Comparison of ENCODE assay signal across 8 cellular contexts in genomic region chr17:12545877-12546513, GRCh38.
A peak's percentile ranks its signal among the peaks of the same experiment; 100 is the strongest.
DNase-seq lines count a peak whose midpoint lies in the region; ATAC-seq and TF ChIP-seq lines count a peak whose summit lies in the region.

No MANE protein-coding gene starts in this region.

- H3K79me2 ChIP-seq in MM.1S (ENCODE audit: low read length) = no peaks in the 10 kb centered on the region

- TF ChIP-seq CTCF in MM.1S (IDR thresholded peaks at IDR 0.05; ENCODE audit: low read length) (peak; percentile 43), activated B cell treated with CpG ODN at 0.5 μM for 24 hours (IDR thresholded peaks at IDR 0.05) (no peak), spleen (IDR thresholded peaks at IDR 0.05 in 8 of 11, conservative IDR thresholded peaks at IDR 0.05 in 3 of 11) (peak in 10 of 11 experiments; percentile 17 to 72 (median 52))

- H3K27me3 ChIP-seq in MM.1S (replicated peaks; ENCODE audit: insufficient read depth, low read length) (no peaks in the 10 kb centered on the region), right cardiac atrium (ENCODE audit: control insufficient read depth, insufficient read depth) (peaks cover 3% of the 10 kb centered on the region), spleen (replicated peaks in 1 of 7) (no peaks in the 10 kb centered on the region)

- no peak overlapping the region for H3K4me2 ChIP-seq in MM.1S (ENCODE audit: low read depth, low read length)

- H3K4me1 Mint-ChIP-seq in activated B cell treated with CpG ODN at 0.5 μM for 24 hours = peaks cover 2% of the 10 kb centered on the region
- H3K4me1 Mint-ChIP-seq in activated T-cell treated with anti-CD3 and anti-CD28 coated beads, Interleukin-2, amount 50 U/mL, for 24 hours (ENCODE audit: low read depth) = no peaks in the 10 kb centered on the region
- H3K4me1 Mint-ChIP-seq in T-cell = no peaks in the 10 kb centered on the region

- H3K27me3 Mint-ChIP-seq in activated B cell treated with CpG ODN at 0.5 μM for 24 hours (no peaks in the 10 kb centered on the region), T-cell (peaks cover 0 to 2% of the 10 kb centered on the region in 2 donors)
- no peaks in the 10 kb centered on the region for H3K27me3 Mint-ChIP-seq in activated T-cell treated with anti-CD3 and anti-CD28 coated beads, Interleukin-2, amount 50 U/mL, for 24 hours

- H3K4me1 ChIP-seq in MM.1S (ENCODE audit: low read length) (no peaks in the 10 kb centered on the region), right cardiac atrium (ENCODE audit: control insufficient read depth, insufficient read depth, low read length) (no peaks in the 10 kb centered on the region), spleen (no peaks in the 10 kb centered on the region)

- H3K27ac ChIP-seq in MM.1S (ENCODE audit: low read length) (no peak overlapping the region), right cardiac atrium (ENCODE audit: low read length) (no peak overlapping the region), spleen (no peak overlapping the region)

- H3K36me3 ChIP-seq in MM.1S (replicated peaks; ENCODE audit: insufficient read depth, low read length) = no peaks in the 10 kb centered on the region
- H3K36me3 ChIP-seq in spleen = no peaks in the 10 kb centered on the region

- no peak overlapping the region for H3K9ac ChIP-seq in MM.1S (ENCODE audit: low read length)

- DNase-seq in ELF-1 (ENCODE audit: low read depth, low spot score) = peak; percentile 65
- peak; percentile 8 for DNase-seq in MM.1S
- no peak for DNase-seq in activated B cell treated with CpG ODN at 0.5 μM for 24 hours
- DNase-seq in right cardiac atrium = no peak
- DNase-seq in spleen = no peak
- DNase-seq in activated T-cell treated with anti-CD3 and anti-CD28 coated beads, Interleukin-2, amount 50 U/mL, for 24 hours = no peak
- no peak for DNase-seq in T-cell

- H2AFZ ChIP-seq in MM.1S (ENCODE audit: low read length) = no peak overlapping the region

- ATAC-seq in GM21515 (IDR thresholded peaks at IDR 0.05; ENCODE audit: unreplicated experiment) (peak; percentile 59), activated B cell treated with CpG ODN at 0.5 μM for 24 hours (ENCODE audit: low read depth) (peak; percentile 78), right cardiac atrium (peak; percentile 81 to 82), T-cell (replicated peaks in 1 of 4) (no peak)

- CTCF ChIA-PET in activated B cell treated with CpG ODN at 0.5 μM for 24 hours (lab: Charles Lee) (interaction anchor here (0.7 to 3.0 kb wide), 19 partner anchors 8 to 473 kb away, joined by 3 to 14 read pairs (median 6); partner anchors contain the start of genes ELAC2 and MYOCD), T-cell (lab: Charles Lee) (interaction anchor here in 1 of 2 donors (0.7 kb wide), 1 partner anchor 13 kb away, joined by 3 read pairs; no protein-coding TSS in a partner anchor)

- H3K9me2 ChIP-seq in MM.1S (replicated peaks; ENCODE audit: insufficient read depth, low read length) = no peaks in the 10 kb centered on the region

- no peak overlapping the region for H3K4me3 Mint-ChIP-seq in activated B cell treated with CpG ODN at 0.5 μM for 24 hours
- no peak overlapping the region for H3K4me3 Mint-ChIP-seq in activated T-cell treated with anti-CD3 and anti-CD28 coated beads, Interleukin-2, amount 50 U/mL, for 24 hours
- H3K4me3 Mint-ChIP-seq in T-cell = no peak overlapping the region

- no peaks in the 10 kb centered on the region for H3K9me3 Mint-ChIP-seq in activated B cell treated with CpG ODN at 0.5 μM for 24 hours
- peaks cover 4% of the 10 kb centered on the region for H3K9me3 Mint-ChIP-seq in activated T-cell treated with anti-CD3 and anti-CD28 coated beads, Interleukin-2, amount 50 U/mL, for 24 hours
- peaks cover 1 to 8% (median 4%) of the 10 kb centered on the region in 3 donors for H3K9me3 Mint-ChIP-seq in T-cell

- 28% methylated on average over 9 of the region's 9 CpGs for WGBS in right cardiac atrium
- WGBS in spleen, 5 donors = 28 to 34% (median 34%) methylated on average over 9 of the region's 9 CpGs

- no peaks in the 10 kb centered on the region for H3K9me3 ChIP-seq in MM.1S (replicated peaks; ENCODE audit: insufficient read depth, low read length)
- no peaks in the 10 kb centered on the region for H3K9me3 ChIP-seq in right cardiac atrium (ENCODE audit: control insufficient read depth, low read length)
- no peaks in the 10 kb centered on the region for H3K9me3 ChIP-seq in spleen

- no peak for TF ChIP-seq POLR2A in spleen (IDR thresholded peaks at IDR 0.05)

- no peaks in the 10 kb centered on the region for H4K20me1 ChIP-seq in MM.1S (ENCODE audit: insufficient read depth, low read length)

- H3F3A ChIP-seq in MM.1S (ENCODE audit: insufficient read depth, low read length) = no peaks in the 10 kb centered on the region

- H3K36me3 Mint-ChIP-seq in activated B cell treated with CpG ODN at 0.5 μM for 24 hours (ENCODE audit: low read depth) (no peaks in the 10 kb centered on the region), T-cell (no peaks in the 10 kb centered on the region)
- no peaks in the 10 kb centered on the region for H3K36me3 Mint-ChIP-seq in activated T-cell treated with anti-CD3 and anti-CD28 coated beads, Interleukin-2, amount 50 U/mL, for 24 hours (ENCODE audit: low read depth)

- H3K27ac Mint-ChIP-seq in activated B cell treated with CpG ODN at 0.5 μM for 24 hours (no peak overlapping the region), T-cell (no peak overlapping the region)
- no peak overlapping the region for H3K27ac Mint-ChIP-seq in activated T-cell treated with anti-CD3 and anti-CD28 coated beads, Interleukin-2, amount 50 U/mL, for 24 hours

- H3K4me3 ChIP-seq in MM.1S (ENCODE audit: low read length) = no peak overlapping the region
- no peak overlapping the region for H3K4me3 ChIP-seq in right cardiac atrium (ENCODE audit: low read length)
- no peak overlapping the region for H3K4me3 ChIP-seq in spleen

- POLR2A ChIA-PET in activated B cell treated with CpG ODN at 0.5 μM for 24 hours (lab: Charles Lee) = interaction anchor here (1.3 kb wide), 1 partner anchor 120 kb away, joined by 5 read pairs; the partner anchor contains the start of gene MYOCD
- POLR2A ChIA-PET in T-cell (lab: Charles Lee) = no interaction called here

- intact Hi-C loops in activated B cell treated with CpG ODN at 0.5 μM for 24 hours (cut with micrococcal nuclease) (loop anchor here (1.0 to 10.0 kb wide), 7 partner anchors 111 to 457 kb away; no protein-coding TSS in a partner anchor), right cardiac atrium (cut with DNase I) (loop anchor here in 3 of 4 donors (2.0 to 10.0 kb wide), 6 partner anchors 121 to 449 kb away; partner anchors contain the start of gene MYOCD (in 2 of the 3)), spleen (cut with DNase I; ENCODE audit: low total_unique reads) (loop anchor here (10.0 kb wide), 1 partner anchor 459 kb away; no protein-coding TSS in a partner anchor)

Comparison
In these comparisons a context has a peak if more than half of its experiments do, and no peak if none do; other contexts are left out.
1. DNase-seq: peak in ELF-1 (single experiment) and MM.1S (single experiment); none in activated B cell treated with CpG ODN at 0.5 μM for 24 hours (single experiment), right cardiac atrium (0 of 3), spleen (single experiment), activated T-cell treated with anti-CD3 and anti-CD28 coated beads, Interleukin-2, amount 50 U/mL, for 24 hours (single experiment) and T-cell (0 of 34).
2. ATAC-seq: peak in GM21515 (single experiment), activated B cell treated with CpG ODN at 0.5 μM for 24 hours (single experiment) and right cardiac atrium (2 of 2); none in T-cell (0 of 4).